19 cellular contexts compared by ENCODE assay signal in genomic region chr15:59424626-59425025, GRCh38.
"Had no signal": no experiment of that assay in that cellular context is flagged by ENCODE, and none has a peak within 500 bp of the region (broad histone marks: within the 10 kb centered on the region; RNA-seq: fewer than 3 reads in every experiment).

No MANE protein-coding gene starts in this region.

- H3K27ac Mint-ChIP-seq: activated CD4-positive, alpha-beta T cell treated with anti-CD3 and anti-CD28 coated beads, Interleukin-2, amount 10 ng/mL, durations not matched to agents 24 days and 14 days; activated naive CD8-positive, alpha-beta T cell treated with anti-CD3 and anti-CD28 coated beads, Interleukin-2, amount 10 ng/mL, durations not matched to agents 7 days and 5 days; activated T-helper 1 cell treated with anti-CD3 and anti-CD28 coated beads, Interleukin-12 subunit alpha, Interleukin-12 subunit beta, Interleukin-2, Interleukin-4 antibody, amounts not matched to agents 30 ng/mL and 10 ng/mL and 1 ng/mL, durations not matched to agents 14 hours and 24 hours and 36 hours; dendritic cell treated with granulocyte-macrophage colony-stimulating factor and Interleukin-4, amounts not matched to agents 40 ng/mL and 50 ng/mL, for 4 days; nephron; progenitor cell of endocrine pancreas had no signal

- ATAC-seq: right cardiac atrium; stimulated activated naive CD8-positive, alpha-beta T cell treated with anti-CD3 and anti-CD28 coated beads, Interleukin-15, Interleukin-2, amounts not matched to agents 100 U/mL and 50 U/mL, for 24 hours had no signal

- H3K27ac ChIP-seq: skin epidermis had no signal

- H3K4me1 Mint-ChIP-seq: nephron had no signal

- H3K4me3 ChIP-seq: skin epidermis had no signal

- H3K4me3 Mint-ChIP-seq: activated CD4-positive, alpha-beta T cell treated with anti-CD3 and anti-CD28 coated beads, Interleukin-2, amount 10 ng/mL, durations not matched to agents 24 days and 14 days; activated naive CD8-positive, alpha-beta T cell treated with anti-CD3 and anti-CD28 coated beads, Interleukin-2, amount 10 ng/mL, durations not matched to agents 7 days and 5 days; activated T-helper 1 cell treated with anti-CD3 and anti-CD28 coated beads, Interleukin-12 subunit alpha, Interleukin-12 subunit beta, Interleukin-2, Interleukin-4 antibody, amounts not matched to agents 30 ng/mL and 10 ng/mL and 1 ng/mL, durations not matched to agents 14 hours and 24 hours and 36 hours; dendritic cell treated with granulocyte-macrophage colony-stimulating factor and Interleukin-4, amounts not matched to agents 40 ng/mL and 50 ng/mL, for 4 days; nephron had no signal

- DNase-seq: activated CD4-positive, alpha-beta T cell treated with anti-CD3 and anti-CD28 coated beads, Interleukin-2, amount 10 ng/mL, durations not matched to agents 24 days and 14 days; activated CD4-positive, CD25-positive, alpha-beta regulatory T cell; activated naive CD8-positive, alpha-beta T cell treated with anti-CD3 and anti-CD28 coated beads, Interleukin-2, amount 10 ng/mL, durations not matched to agents 7 days and 5 days; aorta; effector memory CD4-positive, alpha-beta T cell; foreskin melanocyte; kidney glomerular epithelial cell; mesendoderm; nucleus accumbens; right cardiac atrium; stimulated activated CD4-positive, alpha-beta T cell treated with anti-CD3 and anti-CD28 coated beads, Interleukin-15, amount 100 ng/mL, for 24 hours; stimulated activated CD4-positive, alpha-beta T cell treated with anti-CD3 and anti-CD28 coated beads, Interleukin-4, amount 100 ng/mL, for 24 hours; stimulated activated naive CD8-positive, alpha-beta T cell treated with anti-CD3 and anti-CD28 coated beads, Interleukin-15, Interleukin-2, amounts not matched to agents 100 U/mL and 50 U/mL, for 24 hours had no signal

- FAIRE-seq: TTC549 had no signal
